19 cellular contexts compared by ENCODE assay signal in the genomic region with DNA sequence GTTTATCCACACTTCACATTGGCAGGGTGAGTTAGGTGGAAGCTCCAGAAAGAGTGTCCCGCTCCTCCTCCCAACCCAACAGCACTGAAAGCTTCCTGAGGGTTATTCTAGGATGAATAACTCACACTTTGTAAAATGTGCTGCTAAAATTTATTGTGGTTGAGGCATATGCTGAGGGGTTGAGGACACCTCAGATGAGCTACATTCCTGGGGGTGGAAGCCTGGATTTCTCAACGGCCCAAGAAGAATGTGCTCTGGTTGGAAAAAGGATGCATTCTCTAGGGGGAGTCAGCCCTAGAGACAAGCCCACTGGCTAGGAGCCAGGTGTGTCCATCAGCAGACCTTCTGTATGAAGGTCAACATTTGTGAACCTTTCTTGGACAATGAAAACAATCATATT.
DNase-seq lines count a peak whose midpoint lies in the region; TF ChIP-seq lines count a peak whose summit lies in the region.
"Had no signal": no experiment of that assay in that cellular context is flagged by ENCODE, and none has a peak within 500 bp of the region (broad histone marks: within the 10 kb centered on the region; RNA-seq: fewer than 3 reads in every experiment).

No MANE protein-coding gene starts in this region.

- no peaks in the 10 kb centered on the region for H3K79me2 ChIP-seq in osteoblast (ENCODE audit: insufficient read depth, low read length)

- H3K4me1 ChIP-seq in osteoblast (ENCODE audit: insufficient read depth, low read length): peaks cover 50% of the 10 kb centered on the region
- H3K4me1 ChIP-seq in thyroid gland: no peaks in the 10 kb centered on the region
- H3K4me1 ChIP-seq: colonic mucosa had no signal

- CTCF ChIA-PET in BJ (lab: Yijun Ruan, JAX): interaction anchor here (0.5 to 2.4 kb wide), 6 partner anchors 42 to 1094 kb away, joined by 3 to 9 read pairs (median 6); no protein-coding TSS in a partner anchor

- TF ChIP-seq POLR2A in thyroid gland (IDR thresholded peaks at IDR 0.05): no peak

- 66 to 68% methylated on average over 2 of the region's 2 CpGs for WGBS in thyroid gland, 2 donors

- intact Hi-C loops in thyroid gland (cut with DNase I): no loop called here

- H3K36me3 ChIP-seq in BJ (ENCODE audit: control insufficient read depth, insufficient read depth, low read length) (no peaks in the 10 kb centered on the region), osteoblast (ENCODE audit: insufficient read depth, low read length) (no peaks in the 10 kb centered on the region), thyroid gland (no peaks in the 10 kb centered on the region), WERI-Rb-1 (no peaks in the 10 kb centered on the region; the same call in 1 of the 2 replicates)
- H3K36me3 ChIP-seq: colonic mucosa, tibial nerve had no signal

- H3K27me3 ChIP-seq in BJ (ENCODE audit: control insufficient read depth, insufficient read depth, low read length) (no peaks in the 10 kb centered on the region), osteoblast (ENCODE audit: insufficient read depth, low read length) (no peaks in the 10 kb centered on the region), thyroid gland (no peaks in the 10 kb centered on the region), WERI-Rb-1 (ENCODE audit: insufficient read depth, low read depth, severe bottlenecking) (no peaks in the 10 kb centered on the region)
- H3K27me3 ChIP-seq: colonic mucosa, tibial nerve had no signal

- H3K9me3 ChIP-seq in osteoblast (ENCODE audit: low read depth, low read length) (no peaks in the 10 kb centered on the region), thyroid gland (no peaks in the 10 kb centered on the region), WERI-Rb-1 (ENCODE audit: severe bottlenecking) (no peaks in the 10 kb centered on the region)
- H3K9me3 ChIP-seq: colonic mucosa, tibial nerve had no signal

- DNase-seq in BJ (ENCODE audit: low read depth) (peak; percentile 77), M059J (ENCODE audit: low read depth) (peak; percentile 96), epithelial cell of prostate (ENCODE audit: low read depth, low spot score) (no peak), osteoblast (ENCODE audit: insufficient read length, low spot score, missing footprints) (no peak), T1000 (lab: John Stamatoyannopoulos, UW) (no peak), thyroid gland (no peak), WERI-Rb-1 (no peak)
- DNase-seq in activated CD4-positive, CD25-positive, alpha-beta regulatory T cell treated with anti-CD3 and anti-CD28 coated beads, Interleukin-2, amount 50 U/mL, for 72 hours: no peak
- DNase-seq: activated CD4-positive, alpha-beta T cell treated with anti-CD3 and anti-CD28 coated beads for 1 hour; activated naive CD8-positive, alpha-beta T cell treated with anti-CD3 and anti-CD28 coated beads, Interleukin-2, amount 10 ng/mL, durations not matched to agents 7 days and 5 days; CD4-positive, alpha-beta T cell; colonic mucosa; KBM-7; NCI-H146; NCI-H524; stimulated activated CD8-positive, alpha-beta memory T cell treated with anti-CD3 and anti-CD28 coated beads, Interleukin-4, amount 100 ng/mL, for 48 hours; T-helper 1 cell had no signal

- peak overlapping the region; percentile 89 for H3K27ac ChIP-seq in epithelial cell of prostate
- peak overlapping the region; percentile 96 for H3K27ac ChIP-seq in osteoblast (ENCODE audit: low read depth, low read length)
- no peak overlapping the region for H3K27ac ChIP-seq in thyroid gland
- H3K27ac ChIP-seq in WERI-Rb-1: no peak overlapping the region
- H3K27ac ChIP-seq: colonic mucosa had no signal

- TF ChIP-seq CTCF in BJ (IDR thresholded peaks at IDR 0.05; ENCODE audit: insufficient read depth, low read depth, low read length) (no peak), osteoblast (IDR thresholded peaks at IDR 0.05; ENCODE audit: extremely low read depth, low read depth, low read length) (no peak), thyroid gland (IDR thresholded peaks at IDR 0.05) (no peak), WERI-Rb-1 (IDR thresholded peaks at IDR 0.05; ENCODE audit: low read depth, low read length) (no peak)

- H4K20me1 ChIP-seq in osteoblast (ENCODE audit: insufficient read depth, low read length): no peaks in the 10 kb centered on the region

- peak overlapping the region; percentile 29 for H3K4me2 ChIP-seq in osteoblast (ENCODE audit: insufficient read depth, low read length)
- H3K4me2 ChIP-seq: GM23338 had no signal

- H3K4me3 ChIP-seq in BJ (ENCODE audit: low read depth, low read length) (no peak overlapping the region), osteoblast (ENCODE audit: insufficient read depth, low read length) (no peak overlapping the region), thyroid gland (replicated peaks in 1 of 3) (no peak overlapping the region), WERI-Rb-1 (ENCODE audit: low read depth, low read length) (no peak overlapping the region)
- H3K4me3 ChIP-seq: colonic mucosa, GM23338, tibial nerve had no signal

- POLR2A ChIA-PET in BJ (lab: Charles Lee): interaction anchor here (1.0 kb wide), 2 partner anchors 19 to 223 kb away, joined by 4 to 6 read pairs; no protein-coding TSS in a partner anchor

- H2AFZ ChIP-seq in osteoblast (ENCODE audit: low read length): no peak overlapping the region
- H2AFZ ChIP-seq: GM23338 had no signal

Comparison
In these comparisons a context has a peak if more than half of its experiments do, and no peak if none do; other contexts are left out.
1. DNase-seq: peak in BJ (single experiment) and M059J (single experiment); none in epithelial cell of prostate (single experiment), osteoblast (single experiment), activated CD4-positive, CD25-positive, alpha-beta regulatory T cell treated with anti-CD3 and anti-CD28 coated beads, Interleukin-2, amount 50 U/mL, for 72 hours (single experiment), T1000 (single experiment), thyroid gland (0 of 2) and WERI-Rb-1 (single experiment).
2. H3K27ac ChIP-seq: peak in epithelial cell of prostate (single experiment) and osteoblast (single experiment); none in thyroid gland (0 of 3) and WERI-Rb-1 (single experiment).